ENCODE assay signal across 28 cellular contexts in genomic region chr11:47284151-47284550, GRCh38.
"Had no signal": no experiment of that assay in that cellular context is flagged by ENCODE, and none has a peak within 500 bp of the region (broad histone marks: within the 10 kb centered on the region; RNA-seq: fewer than 3 reads in every experiment).

No MANE protein-coding gene starts in this region.

- H3K4me3 ChIP-seq: cardiac muscle cell, MG63 had no signal

- H3K9me3 Mint-ChIP-seq: activated CD4-positive, alpha-beta T cell treated with anti-CD3 and anti-CD28 coated beads, Interleukin-2, amount 10 ng/mL, durations not matched to agents 24 days and 14 days; activated naive CD4-positive, alpha-beta T cell treated with anti-CD3 and anti-CD28 coated beads for 36 hours; activated T-cell treated with anti-CD3 and anti-CD28 coated beads, Interleukin-2, amount 50 U/mL, for 4 hours; activated T-helper 17 cell treated with anti-CD3 and anti-CD28 coated beads, Interleukin-2, amount 50 U/mL, for 72 hours; T-helper 1 cell treated with Interleukin-12 subunit alpha and Interleukin-12 subunit beta and Interleukin-4 antibody, amounts not matched to agents 30 μg/mL and 1 μg/mL, for 36 hours; WTC11 had no signal

- H3K27me3 ChIP-seq: brain microvascular endothelial cell, cardiac muscle cell, MG63 had no signal

- H3K27me3 Mint-ChIP-seq: activated CD4-positive, alpha-beta T cell treated with anti-CD3 and anti-CD28 coated beads, Interleukin-2, amount 10 ng/mL, durations not matched to agents 24 days and 14 days; activated CD8-positive, alpha-beta memory T cell treated with anti-CD3 and anti-CD28 coated beads, Interleukin-2, amount 10 ng/mL, durations not matched to agents 7 days and 5 days; activated naive CD8-positive, alpha-beta T cell; activated T-helper 17 cell treated with anti-CD3 and anti-CD28 coated beads, Interleukin-2, amount 50 U/mL, for 72 hours had no signal

- H3K4me1 Mint-ChIP-seq: activated CD4-positive, alpha-beta T cell treated with anti-CD3 and anti-CD28 coated beads, Interleukin-2, amount 10 ng/mL, durations not matched to agents 24 days and 14 days; activated CD8-positive, alpha-beta memory T cell treated with anti-CD3 and anti-CD28 coated beads, Interleukin-2, amount 10 ng/mL, durations not matched to agents 7 days and 5 days; activated T-helper 17 cell treated with anti-CD3 and anti-CD28 coated beads, Interleukin-2, amount 50 U/mL, for 72 hours had no signal

- H3K4me3 Mint-ChIP-seq: activated CD4-positive, alpha-beta T cell treated with anti-CD3 and anti-CD28 coated beads, Interleukin-2, amount 10 ng/mL, durations not matched to agents 24 days and 14 days; activated CD8-positive, alpha-beta memory T cell treated with anti-CD3 and anti-CD28 coated beads, Interleukin-2, amount 10 ng/mL, durations not matched to agents 7 days and 5 days; activated naive CD4-positive, alpha-beta T cell treated with anti-CD3 and anti-CD28 coated beads for 36 hours; activated naive CD8-positive, alpha-beta T cell; activated T-cell treated with anti-CD3 and anti-CD28 coated beads, Interleukin-2, amount 50 U/mL, for 4 hours; activated T-helper 17 cell treated with anti-CD3 and anti-CD28 coated beads, Interleukin-2, amount 50 U/mL, for 72 hours; T-helper 1 cell treated with Interleukin-12 subunit alpha and Interleukin-12 subunit beta and Interleukin-4 antibody, amounts not matched to agents 30 μg/mL and 1 μg/mL, for 36 hours; WTC11 had no signal

- DNase-seq: activated CD4-positive, alpha-beta T cell treated with anti-CD3 and anti-CD28 coated beads for 1 hour; activated CD4-positive, alpha-beta T cell treated with anti-CD3 and anti-CD28 coated beads, Interleukin-2, amount 10 ng/mL, durations not matched to agents 24 days and 14 days; activated CD4-positive, alpha-beta T cell treated with anti-CD3 and anti-CD28 coated beads, Interleukin-2, amount 50 U/mL, for 48 hours; activated CD8-positive, alpha-beta memory T cell treated with anti-CD3 and anti-CD28 coated beads, Interleukin-2, amount 10 ng/mL, durations not matched to agents 7 days and 5 days; activated gamma-delta T cell; activated naive CD4-positive, alpha-beta T cell treated with anti-CD3 and anti-CD28 coated beads for 36 hours; activated T-cell treated with anti-CD3 and anti-CD28 coated beads, Interleukin-2, amount 50 U/mL, for 4 hours; brain microvascular endothelial cell; cerebellar nuclear complex; MG63; MV-4-11; NCI-H1092 treated with DMSO at 0.1 percent for 48 hours; NCI-H1417 treated with DMSO at 0.1 percent for 48 hours; NCI-H1694; NCI-H2029 treated with DMSO at 0.1 percent for 48 hours; NCI-H345; NCI-H510A; NCI-H69; NK-92 treated with Interleukin-12 subunit alpha and Interleukin-12 subunit beta, amount 100 ng/mL, for 24 hours; OCI-M1; SHP77 treated with DMSO at 0.1 percent for 48 hours; T-helper 9 cell had no signal

- H3K4me2 ChIP-seq: KMS-11 had no signal

- ATAC-seq: activated CD8-positive, alpha-beta memory T cell treated with anti-CD3 and anti-CD28 coated beads, Interleukin-2, amount 10 ng/mL, durations not matched to agents 7 days and 5 days; activated T-cell treated with anti-CD3 and anti-CD28 coated beads, Interleukin-2, amount 50 U/mL, for 4 hours; activated T-helper 17 cell treated with anti-CD3 and anti-CD28 coated beads, Interleukin-2, amount 50 U/mL, for 72 hours; WTC11 had no signal

- H3K9ac ChIP-seq: KMS-11 had no signal

- H3K27ac ChIP-seq: brain microvascular endothelial cell, cardiac muscle cell, KMS-11 had no signal

- H3K27ac Mint-ChIP-seq: activated CD4-positive, alpha-beta T cell treated with anti-CD3 and anti-CD28 coated beads, Interleukin-2, amount 10 ng/mL, durations not matched to agents 24 days and 14 days; activated CD8-positive, alpha-beta memory T cell treated with anti-CD3 and anti-CD28 coated beads, Interleukin-2, amount 10 ng/mL, durations not matched to agents 7 days and 5 days; activated naive CD4-positive, alpha-beta T cell treated with anti-CD3 and anti-CD28 coated beads for 36 hours; activated naive CD8-positive, alpha-beta T cell; activated T-helper 17 cell treated with anti-CD3 and anti-CD28 coated beads, Interleukin-2, amount 50 U/mL, for 72 hours; T-helper 1 cell treated with Interleukin-12 subunit alpha and Interleukin-12 subunit beta and Interleukin-4 antibody, amounts not matched to agents 30 μg/mL and 1 μg/mL, for 36 hours; WTC11 had no signal

- H3K9me3 ChIP-seq: MG63 had no signal
